Comparison of ENCODE assay signal across 1 cellular context in the genomic region with DNA sequence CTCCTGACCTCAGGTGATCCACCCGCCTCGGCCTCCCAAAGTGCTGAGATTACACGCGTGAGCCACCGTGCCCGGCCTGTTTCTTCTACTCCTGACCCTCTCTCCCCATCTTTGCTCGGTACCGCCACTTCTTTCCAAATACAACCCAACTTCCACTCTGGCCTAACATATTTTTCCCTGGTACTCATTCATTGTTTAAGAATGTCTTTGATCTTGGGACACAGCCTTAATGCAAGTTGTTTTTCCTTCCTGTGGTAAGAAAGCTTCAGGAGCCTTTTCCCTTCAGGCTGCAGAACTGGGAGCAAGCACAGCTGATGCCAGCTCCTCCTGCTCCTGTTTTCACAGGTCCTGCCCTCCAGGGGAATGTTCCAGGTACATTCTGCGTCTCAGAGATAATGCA.
TF ChIP-seq lines count a peak whose summit lies in the region.

No MANE protein-coding gene starts in this region.

TF ChIP-seq in K562, 482 proteins besides CTCF, POLR2A, EP300 and RAD21:
- TF ChIP-seq HLTF (IDR thresholded peaks at IDR 0.05) (no peak), RBBP5 (IDR thresholded peaks at IDR 0.05; ENCODE audit: borderline replicate concordance, insufficient read depth, low read length, poor library complexity, severe bottlenecking) (no peak), ZNF740 (CRISPR knock-in tag; IDR thresholded peaks at IDR 0.05) (no peak), ZNF740 (tag; IDR thresholded peaks at IDR 0.05) (no peak)
